ENCODE assay signal across 26 cellular contexts in genomic region chr6:78259935-78260334, GRCh38.
"Had no signal": no experiment of that assay in that cellular context is flagged by ENCODE, and none has a peak within 500 bp of the region (broad histone marks: within the 10 kb centered on the region; RNA-seq: fewer than 3 reads in every experiment).

No MANE protein-coding gene starts in this region.

- H3K27ac ChIP-seq: stomach, suprapubic skin, testis, thoracic aorta, thyroid gland, tibial artery, tibial nerve, transverse colon, upper lobe of left lung, upper lobe of right lung, uterus, vagina had no signal

- H3K4me3 ChIP-seq: stomach, suprapubic skin, testis, thoracic aorta, thyroid gland, tibial artery, tibial nerve, transverse colon, upper lobe of left lung, upper lobe of right lung, uterus, vagina had no signal

- ATAC-seq: stimulated activated effector memory CD8-positive, alpha-beta T cell treated with anti-CD3 and anti-CD28 coated beads, Interleukin-12 subunit alpha, Interleukin-12 subunit beta, amount 100 ng/mL, for 72 hours; stimulated activated memory B cell treated with anti-CD40 and anti-IgM and Interleukin-4, amounts not matched to agents 10 μg/mL and 1 μg/mL and 100 μg/mL, for 72 hours; stimulated activated naive B cell treated with anti-CD40 and anti-IgM and Interleukin-4, amounts not matched to agents 10 μg/mL and 1 μg/mL and 100 μg/mL, for 72 hours; stimulated activated naive CD8-positive, alpha-beta T cell treated with anti-CD3 and anti-CD28 coated beads, Interleukin-15, amount 100 ng/mL, for 72 hours; stimulated activated naive CD8-positive, alpha-beta T cell treated with anti-CD3 and anti-CD28 coated beads, Interleukin-15, Interleukin-2, amounts not matched to agents 100 U/mL and 50 U/mL, for 24 hours; upper lobe of right lung had no signal

- H3K4me1 ChIP-seq: stomach, suprapubic skin, testis, thyroid gland, tibial artery, tibial nerve, transverse colon, upper lobe of left lung, upper lobe of right lung, uterus, vagina had no signal

- H3K9me3 ChIP-seq: suprapubic skin, testis, thoracic aorta, thyroid gland, tibial artery, tibial nerve, transverse colon, upper lobe of right lung, uterus, vagina had no signal

- H3K36me3 ChIP-seq: stomach, suprapubic skin, thoracic aorta, thyroid gland, tibial artery, tibial nerve, transverse colon, upper lobe of left lung, upper lobe of right lung, uterus, vagina had no signal

- DNase-seq: stimulated activated CD4-positive, alpha-beta T cell treated with anti-CD3 and anti-CD28 coated beads, Interleukin-2, amount 100 ng/mL, for 48 hours; stimulated activated CD4-positive, alpha-beta T cell treated with anti-CD3 and anti-CD28 coated beads, Interleukin-4, amount 100 ng/mL, for 1 hour; stimulated activated CD4-positive, alpha-beta T cell treated with anti-CD3 and anti-CD28 coated beads, Interleukin-4, amount 100 ng/mL, for 24 hours; stimulated activated CD4-positive, alpha-beta T cell treated with anti-CD3 and anti-CD28 coated beads, Interleukin-4, amount 100 ng/mL, for 4 hours; stimulated activated CD8-positive, alpha-beta memory T cell treated with anti-CD3 and anti-CD28 coated beads, Interleukin-4, amount 100 ng/mL, for 48 hours; stimulated activated naive B cell treated with anti-CD40 and anti-IgM and Interleukin-4, amounts not matched to agents 10 μg/mL and 1 μg/mL and 100 μg/mL, for 72 hours; stimulated activated naive CD4-positive, alpha-beta T cell; stimulated activated naive CD4-positive, alpha-beta T cell treated with Interleukin-2 at 50 U/mL for 16 hours; stimulated activated naive CD8-positive, alpha-beta T cell treated with anti-CD3 and anti-CD28 coated beads, Interleukin-15, amount 100 ng/mL, for 72 hours; stimulated activated naive CD8-positive, alpha-beta T cell treated with anti-CD3 and anti-CD28 coated beads, Interleukin-15, Interleukin-2, amounts not matched to agents 100 U/mL and 50 U/mL, for 24 hours; stomach; substantia nigra; testis; thyroid gland; tibial artery; transverse colon; trophoblast cell; upper lobe of left lung; upper lobe of right lung; uterus had no signal
